23 cellular contexts compared by ENCODE assay signal in the genomic region with DNA sequence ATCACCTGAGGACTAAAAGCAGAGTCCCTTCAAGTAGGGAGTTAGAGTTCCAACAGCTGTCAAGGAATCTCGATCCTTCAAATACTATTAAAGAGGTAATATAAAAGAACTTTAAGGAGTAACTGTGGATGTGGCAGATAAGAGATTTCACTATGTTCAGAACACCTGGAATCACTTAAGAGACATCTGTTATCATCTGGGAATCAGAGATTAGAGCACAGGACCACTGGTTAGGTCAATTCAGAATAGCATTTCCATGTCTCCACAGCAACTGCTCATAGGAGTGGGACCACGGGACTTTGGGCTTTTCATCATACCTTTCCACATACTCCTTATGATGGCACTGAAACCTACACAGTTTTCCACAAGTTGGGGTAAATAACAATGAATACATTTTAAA.
"Had no signal": no experiment of that assay in that cellular context is flagged by ENCODE, and none has a peak within 500 bp of the region (broad histone marks: within the 10 kb centered on the region; RNA-seq: fewer than 3 reads in every experiment).

No MANE protein-coding gene starts in this region.

- DNase-seq: cortex of kidney; effector CD8-positive, alpha-beta T cell; effector memory CD8-positive, alpha-beta T cell; endodermal cell; erythroblast; esophagus squamous epithelium; foreskin melanocyte; gastrocnemius medialis; glutamatergic neuron; head of caudate nucleus; heart right ventricle; hippocampal formation; left cardiac atrium; left lung; left ventricle myocardium superior; lower lobe of right lung; mesenchymal stem cell; mucosa of descending colon; naive B cell; naive thymus-derived CD8-positive, alpha-beta T cell had no signal

- FAIRE-seq: endometrium, islet of Langerhans, keratinocyte had no signal
